In genomic region chr3:74787008-74787407, GRCh38 we compare ENCODE assay signal across 21 cellular contexts.
DNase-seq lines count a peak whose midpoint lies in the region; ATAC-seq, FAIRE-seq and TF ChIP-seq lines count a peak whose summit lies in the region.
"Had no signal": no experiment of that assay in that cellular context is flagged by ENCODE, and none has a peak within 500 bp of the region (broad histone marks: within the 10 kb centered on the region; RNA-seq: fewer than 3 reads in every experiment).

No MANE protein-coding gene starts in this region.

- no peaks in the 10 kb centered on the region for H3K4me1 ChIP-seq in SK-N-SH (ENCODE audit: control insufficient read depth in 1 of 2, insufficient read depth in 2 of 2, low read depth in 1 of 2, low read length in 1 of 2)
- no peaks in the 10 kb centered on the region for H3K4me1 ChIP-seq in astrocyte (ENCODE audit: insufficient read depth, low read length)
- H3K4me1 ChIP-seq: sigmoid colon, SJSA1 had no signal

- no peak for FAIRE-seq in astrocyte (lab: Jason Lieb, UNC)
- FAIRE-seq: frontal cortex, G401.6, GM18507 had no signal

- H3K9me3 ChIP-seq in SK-N-SH (no peaks in the 10 kb centered on the region), astrocyte (ENCODE audit: insufficient read depth, low read depth, low read length) (no peaks in the 10 kb centered on the region)
- H3K9me3 ChIP-seq: sigmoid colon, SJSA1 had no signal

- H3K9ac ChIP-seq in SK-N-SH = no peak overlapping the region
- H3K9ac ChIP-seq in astrocyte (ENCODE audit: low read length) = no peak overlapping the region

- no peak for TF ChIP-seq EP300 in SK-N-SH (IDR thresholded peaks at IDR 0.05; ENCODE audit: borderline replicate concordance in 1 of 2, low read depth in 1 of 2, low read length in 1 of 2)

- H3K36me3 ChIP-seq in SK-N-SH (replicated peaks in 1 of 2; ENCODE audit: control insufficient read depth in 1 of 2, insufficient read depth in 2 of 2, low read length in 1 of 2) (no peaks in the 10 kb centered on the region), astrocyte (ENCODE audit: insufficient read depth, low read length) (no peaks in the 10 kb centered on the region)
- H3K36me3 ChIP-seq: sigmoid colon, SJSA1 had no signal

- H2AFZ ChIP-seq in SK-N-SH (ENCODE audit: low read depth) (no peak overlapping the region), astrocyte (ENCODE audit: low read depth, low read length) (no peak overlapping the region)

- H3K79me2 ChIP-seq in SK-N-SH (ENCODE audit: insufficient read depth) (no peaks in the 10 kb centered on the region), astrocyte (ENCODE audit: insufficient read depth, low read length) (no peaks in the 10 kb centered on the region)

- CTCF ChIA-PET in SK-N-SH (lab: Yijun Ruan, JAX) = interaction anchor here (0.9 kb wide), 1 partner anchor 48 kb away, joined by 3 read pairs; no protein-coding TSS in a partner anchor

- POLR2A ChIA-PET in SK-N-SH (lab: Yijun Ruan, JAX) = no interaction called here

- H3K4me3 ChIP-seq in SK-N-SH (ENCODE audit: low read depth in 2 of 2, low read length in 1 of 2) (no peak overlapping the region), astrocyte (ENCODE audit: insufficient read depth, low read depth, low read length) (no peak overlapping the region)
- H3K4me3 ChIP-seq: sigmoid colon, SJSA1 had no signal

- no peak for TF ChIP-seq POLR2A in erythroblast (IDR thresholded peaks at IDR 0.05; ENCODE audit: low read length)

- H3K27me3 Mint-ChIP-seq in astrocyte (ENCODE audit: low read depth, unreplicated experiment) = no peaks in the 10 kb centered on the region
- H3K27me3 Mint-ChIP-seq: central memory CD8-positive, alpha-beta T cell had no signal

- no peak overlapping the region for H3K4me3 Mint-ChIP-seq in astrocyte (ENCODE audit: unreplicated experiment)
- H3K4me3 Mint-ChIP-seq: central memory CD8-positive, alpha-beta T cell had no signal

- H3K4me1 Mint-ChIP-seq in astrocyte (ENCODE audit: low read depth, unreplicated experiment) = peaks cover 4% of the 10 kb centered on the region
- H3K4me1 Mint-ChIP-seq: central memory CD8-positive, alpha-beta T cell had no signal

- H3K4me2 ChIP-seq in SK-N-SH (no peak overlapping the region), astrocyte (ENCODE audit: low read length) (no peak overlapping the region)

- ATAC-seq in SK-N-SH treated with all-trans-retinoic acid at 6 μM for 48 hours (no peak), GM19397 (IDR thresholded peaks at IDR 0.05; ENCODE audit: unreplicated experiment) (no peak), GM21825 (IDR thresholded peaks at IDR 0.05; ENCODE audit: unreplicated experiment) (no peak)

- H4K20me1 ChIP-seq in SK-N-SH (ENCODE audit: insufficient read depth) (no peaks in the 10 kb centered on the region), astrocyte (ENCODE audit: insufficient read depth, low read length) (no peaks in the 10 kb centered on the region)

- no peaks in the 10 kb centered on the region for H3K36me3 Mint-ChIP-seq in astrocyte (ENCODE audit: low read depth, unreplicated experiment)

- DNase-seq in SK-N-SH = peak; percentile 2
- no peak for DNase-seq in astrocyte (ENCODE audit: low read depth)
- DNase-seq in iPS-NIHi7 (ENCODE audit: extremely low spot score) = peak; percentile 13
- peak; percentile 21 for DNase-seq in superior temporal gyrus (ENCODE audit: extremely low spot score)
- DNase-seq in erythroblast (lab: John Stamatoyannopoulos, UW) = no peak
- DNase-seq: activated CD4-positive, alpha-beta T cell treated with anti-CD3 and anti-CD28 coated beads for 48 hours; activated naive CD4-positive, alpha-beta T cell treated with anti-CD3 and anti-CD28 coated beads, Interleukin-2, amount 50 U/mL, for 16 hours; kidney glomerular epithelial cell; NCI-H2029; NCI-H510A; sigmoid colon; substantia nigra; T-helper 2 cell had no signal

- H3K27me3 ChIP-seq in SK-N-SH (ENCODE audit: insufficient read depth) (no peaks in the 10 kb centered on the region), astrocyte (ENCODE audit: insufficient read depth, low read length) (no peaks in the 10 kb centered on the region)
- H3K27me3 ChIP-seq: sigmoid colon, SJSA1 had no signal

- TF ChIP-seq RAD21 in SK-N-SH (IDR thresholded peaks at IDR 0.05; ENCODE audit: low read length) = no peak

- no peaks in the 10 kb centered on the region for H3K9me3 Mint-ChIP-seq in astrocyte (ENCODE audit: unreplicated experiment)

- H3F3A ChIP-seq in SK-N-SH (replicated peaks; ENCODE audit: insufficient read depth) = no peaks in the 10 kb centered on the region

- H3K27ac ChIP-seq in SK-N-SH (ENCODE audit: low read depth in 2 of 2, low read length in 1 of 2) (no peak overlapping the region), astrocyte (ENCODE audit: low read depth, low read length) (no peak overlapping the region)
- H3K27ac ChIP-seq: sigmoid colon, SJSA1 had no signal

- no peaks in the 10 kb centered on the region for H3K9me2 ChIP-seq in SK-N-SH

- H3K27ac Mint-ChIP-seq in astrocyte (ENCODE audit: unreplicated experiment) = peak overlapping the region; percentile 8

- TF ChIP-seq CTCF in SK-N-SH (IDR thresholded peaks at IDR 0.05) = no peak
- no peak for TF ChIP-seq CTCF in astrocyte (IDR thresholded peaks at IDR 0.05; ENCODE audit: insufficient read depth, low read depth, low read length)

TF ChIP-seq in SK-N-SH, 30 proteins besides CTCF, POLR2A, EP300 and RAD21 (continues in another document):
- TF ChIP-seq, protein P1, sequence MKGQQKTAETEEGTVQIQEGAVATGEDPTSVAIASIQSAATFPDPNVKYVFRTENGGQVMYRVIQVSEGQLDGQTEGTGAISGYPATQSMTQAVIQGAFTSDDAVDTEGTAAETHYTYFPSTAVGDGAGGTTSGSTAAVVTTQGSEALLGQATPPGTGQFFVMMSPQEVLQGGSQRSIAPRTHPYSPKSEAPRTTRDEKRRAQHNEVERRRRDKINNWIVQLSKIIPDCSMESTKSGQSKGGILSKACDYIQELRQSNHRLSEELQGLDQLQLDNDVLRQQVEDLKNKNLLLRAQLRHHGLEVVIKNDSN (IDR thresholded peaks at IDR 0.05; ENCODE audit: borderline replicate concordance, low read depth) = no peak
- TF ChIP-seq GATA2 (CRISPR knock-in tag; IDR thresholded peaks at IDR 0.05) = no peak
- no peak for TF ChIP-seq JUND (IDR thresholded peaks at IDR 0.05)
- TF ChIP-seq EZH2phosphoT487 (IDR thresholded peaks at IDR 0.05; ENCODE audit: borderline replicate concordance, low read depth) = no peak
- no peak for TF ChIP-seq ELF1 (IDR thresholded peaks at IDR 0.05)
- TF ChIP-seq, protein P2, sequence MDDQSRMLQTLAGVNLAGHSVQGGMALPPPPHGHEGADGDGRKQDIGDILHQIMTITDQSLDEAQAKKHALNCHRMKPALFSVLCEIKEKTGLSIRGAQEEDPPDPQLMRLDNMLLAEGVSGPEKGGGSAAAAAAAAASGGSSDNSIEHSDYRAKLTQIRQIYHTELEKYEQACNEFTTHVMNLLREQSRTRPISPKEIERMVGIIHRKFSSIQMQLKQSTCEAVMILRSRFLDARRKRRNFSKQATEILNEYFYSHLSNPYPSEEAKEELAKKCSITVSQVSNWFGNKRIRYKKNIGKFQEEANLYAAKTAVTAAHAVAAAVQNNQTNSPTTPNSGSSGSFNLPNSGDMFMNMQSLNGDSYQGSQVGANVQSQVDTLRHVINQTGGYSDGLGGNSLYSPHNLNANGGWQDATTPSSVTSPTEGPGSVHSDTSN (IDR thresholded peaks at IDR 0.05) = no peak
- TF ChIP-seq FOXM1 (IDR thresholded peaks at IDR 0.05; ENCODE audit: low read depth) = no peak

TF ChIP-seq in SK-N-SH treated with all-trans-retinoic acid at 6 μM for 48 hours, 23 proteins besides CTCF, POLR2A, EP300 and RAD21 (continues in another document):
- TF ChIP-seq CREB5 (CRISPR knock-in tag; IDR thresholded peaks at IDR 0.05; ENCODE audit: low read depth) (no peak), GLIS3 (CRISPR knock-in tag; IDR thresholded peaks at IDR 0.05) (no peak), RARB (CRISPR knock-in tag; IDR thresholded peaks at IDR 0.05) (no peak), BACH2 (CRISPR knock-in tag; IDR thresholded peaks at IDR 0.05; ENCODE audit: borderline replicate concordance) (no peak), PPARA (CRISPR knock-in tag; IDR thresholded peaks at IDR 0.05; ENCODE audit: borderline replicate concordance) (no peak), OSR1 (CRISPR knock-in tag; IDR thresholded peaks at IDR 0.05) (no peak), PATZ1 (CRISPR knock-in tag; IDR thresholded peaks at IDR 0.05; ENCODE audit: borderline replicate concordance) (no peak), ESRRG (CRISPR knock-in tag; IDR thresholded peaks at IDR 0.05) (no peak)

Comparison
In these comparisons a context has a peak if more than half of its experiments do, and no peak if none do; other contexts are left out.
1. DNase-seq: peak in SK-N-SH (single experiment), iPS-NIHi7 (single experiment) and superior temporal gyrus (single experiment); none in astrocyte (single experiment) and erythroblast (0 of 2).